Comparison of ENCODE assay signal across 25 cellular contexts in the genomic region with DNA sequence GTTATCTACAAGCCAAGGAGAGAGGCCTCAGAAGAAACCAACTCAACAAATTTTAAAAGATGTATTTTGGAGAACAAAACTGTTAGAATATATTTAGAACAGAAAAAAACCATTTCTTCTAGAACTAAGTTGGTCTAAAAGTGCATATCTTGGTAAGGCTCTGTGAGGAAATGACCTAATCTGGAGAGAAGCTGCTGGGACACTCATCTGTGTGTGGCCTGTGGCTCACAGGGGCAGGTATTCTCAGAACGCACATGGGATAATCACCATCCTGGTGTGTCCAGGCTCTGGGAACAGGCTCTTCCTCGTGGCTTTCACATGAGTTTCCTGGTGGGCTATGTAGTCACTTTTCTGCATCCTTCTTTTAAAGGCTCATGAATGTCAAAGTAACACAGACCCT. TPM values are rescaled to one million over a fixed set of nuclear protein-coding genes. Genes with fewer than 3 reads are reported as not detected.
DNase-seq lines count a peak whose midpoint lies in the region; ATAC-seq and TF ChIP-seq lines count a peak whose summit lies in the region.
"Had no signal": no experiment of that assay in that cellular context is flagged by ENCODE, and none has a peak within 500 bp of the region (broad histone marks: within the 10 kb centered on the region; RNA-seq: fewer than 3 reads in every experiment).

No MANE protein-coding gene starts in this region.

- H3K36me3 Mint-ChIP-seq in activated naive CD4-positive, alpha-beta T cell treated with anti-CD3 and anti-CD28 coated beads, Interleukin-2, amount 50 U/mL, for 24 hours, result no peaks in the 10 kb centered on the region
- H3K36me3 Mint-ChIP-seq in activated naive CD8-positive, alpha-beta T cell treated with anti-CD3 and anti-CD28 coated beads, Interleukin-2, amount 50 U/mL, for 24 hours (ENCODE audit: low read depth), result no peaks in the 10 kb centered on the region

- H3K9me3 ChIP-seq in MM.1S (replicated peaks; ENCODE audit: insufficient read depth, low read length) (no peaks in the 10 kb centered on the region), thymus (ENCODE audit: control insufficient read depth) (no peaks in the 10 kb centered on the region), MG63 (no peaks in the 10 kb centered on the region)
- H3K9me3 ChIP-seq: gastrocnemius medialis, SJSA1, suprapubic skin had no signal

- no peak for TF ChIP-seq CTCF in MM.1S (IDR thresholded peaks at IDR 0.05; ENCODE audit: low read length)

- H3K9ac ChIP-seq in MM.1S (ENCODE audit: low read length), result no peak overlapping the region

- peaks cover 64% of the 10 kb centered on the region for H3K4me1 Mint-ChIP-seq in activated naive CD4-positive, alpha-beta T cell treated with anti-CD3 and anti-CD28 coated beads, Interleukin-2, amount 50 U/mL, for 24 hours
- peaks cover 66% of the 10 kb centered on the region for H3K4me1 Mint-ChIP-seq in activated naive CD8-positive, alpha-beta T cell treated with anti-CD3 and anti-CD28 coated beads, Interleukin-2, amount 50 U/mL, for 24 hours

- H3K36me3 ChIP-seq in MM.1S (replicated peaks; ENCODE audit: insufficient read depth, low read length), result no peaks in the 10 kb centered on the region
- no peaks in the 10 kb centered on the region for H3K36me3 ChIP-seq in thymus (ENCODE audit: control insufficient read depth, insufficient read depth)
- H3K36me3 ChIP-seq in MG63, result no peaks in the 10 kb centered on the region
- H3K36me3 ChIP-seq: gastrocnemius medialis, SJSA1, suprapubic skin had no signal

- DNase-seq in activated naive CD4-positive, alpha-beta T cell (lab: John Stamatoyannopoulos, UW), result no peak
- DNase-seq in MM.1S (peak; percentile 56), MG63 (no peak)
- no peak for DNase-seq in activated naive CD8-positive, alpha-beta T cell treated with anti-CD3 and anti-CD28 coated beads, Interleukin-2, amount 50 U/mL, for 24 hours
- DNase-seq: activated CD4-positive, CD25-positive, alpha-beta regulatory T cell treated with anti-CD3 and anti-CD28 coated beads, Interleukin-2, amount 50 U/mL, for 72 hours; activated effector memory CD4-positive, alpha-beta T cell treated with Interleukin-2 at 50 U/mL for 16 hours; Calu3; gastrocnemius medialis; GF-D8; NCI-H1048; NCI-H2081 treated with DMSO at 0.1 percent for 48 hours; NCI-H510A treated with DMSO at 0.1 percent for 48 hours; stimulated activated CD4-positive, alpha-beta T cell treated with anti-CD3 and anti-CD28 coated beads, Interleukin-2, amount 100 ng/mL, for 48 hours; T1000 had no signal

- H3K4me3 ChIP-seq in MM.1S (ENCODE audit: low read length) (no peak overlapping the region), thymus (ENCODE audit: low read length) (no peak overlapping the region), MG63 (no peak overlapping the region)
- H3K4me3 ChIP-seq: gastrocnemius medialis, K562, SJSA1, suprapubic skin had no signal

- H3K27ac Mint-ChIP-seq in activated naive CD4-positive, alpha-beta T cell treated with anti-CD3 and anti-CD28 coated beads, Interleukin-2, amount 50 U/mL, for 24 hours, result peak overlapping the region; percentile 59
- H3K27ac Mint-ChIP-seq in activated naive CD8-positive, alpha-beta T cell treated with anti-CD3 and anti-CD28 coated beads, Interleukin-2, amount 50 U/mL, for 24 hours, result peak overlapping the region; percentile 54
- H3K27ac Mint-ChIP-seq: dendritic cell treated with granulocyte-macrophage colony-stimulating factor and Interleukin-4, amounts not matched to agents 40 ng/mL and 50 ng/mL, for 4 days had no signal

- no peaks in the 10 kb centered on the region for H3K79me2 ChIP-seq in MM.1S (ENCODE audit: low read length)

- H3K4me2 ChIP-seq in MM.1S (ENCODE audit: low read depth, low read length), result peak overlapping the region; percentile 5; the same call in 1 of the 2 replicates

- H3K9me3 Mint-ChIP-seq in activated naive CD4-positive, alpha-beta T cell treated with anti-CD3 and anti-CD28 coated beads, Interleukin-2, amount 50 U/mL, for 24 hours, result no peaks in the 10 kb centered on the region
- H3K9me3 Mint-ChIP-seq in activated naive CD8-positive, alpha-beta T cell treated with anti-CD3 and anti-CD28 coated beads, Interleukin-2, amount 50 U/mL, for 24 hours, result no peaks in the 10 kb centered on the region
- H3K9me3 Mint-ChIP-seq: dendritic cell treated with granulocyte-macrophage colony-stimulating factor and Interleukin-4, amounts not matched to agents 40 ng/mL and 50 ng/mL, for 4 days had no signal

- peak overlapping the region; percentile 91 for H3K4me3 Mint-ChIP-seq in activated naive CD4-positive, alpha-beta T cell treated with anti-CD3 and anti-CD28 coated beads, Interleukin-2, amount 50 U/mL, for 24 hours
- H3K4me3 Mint-ChIP-seq in activated naive CD8-positive, alpha-beta T cell treated with anti-CD3 and anti-CD28 coated beads, Interleukin-2, amount 50 U/mL, for 24 hours, result peak overlapping the region; percentile 82
- H3K4me3 Mint-ChIP-seq: dendritic cell treated with granulocyte-macrophage colony-stimulating factor and Interleukin-4, amounts not matched to agents 40 ng/mL and 50 ng/mL, for 4 days had no signal

- peak overlapping the region; percentile 54; the same call in 1 of the 2 replicates for H3K27ac ChIP-seq in MM.1S (ENCODE audit: low read length)
- H3K27ac ChIP-seq in thymus (ENCODE audit: low read depth), result peak overlapping the region; percentile 31
- H3K27ac ChIP-seq: gastrocnemius medialis, SJSA1, suprapubic skin had no signal

- 31% methylated on average over 2 of the region's 2 CpGs for WGBS in thymus

- H3K4me1 ChIP-seq in MM.1S (ENCODE audit: low read length), result peaks cover 78% of the 10 kb centered on the region
- peaks cover 6% of the 10 kb centered on the region for H3K4me1 ChIP-seq in thymus (ENCODE audit: control insufficient read depth, insufficient read depth, low read length)
- H3K4me1 ChIP-seq: suprapubic skin had no signal

- no peaks in the 10 kb centered on the region for H3K27me3 Mint-ChIP-seq in activated naive CD4-positive, alpha-beta T cell treated with anti-CD3 and anti-CD28 coated beads, Interleukin-2, amount 50 U/mL, for 24 hours
- H3K27me3 Mint-ChIP-seq in activated naive CD8-positive, alpha-beta T cell treated with anti-CD3 and anti-CD28 coated beads, Interleukin-2, amount 50 U/mL, for 24 hours, result no peaks in the 10 kb centered on the region

- H3K9me2 ChIP-seq in MM.1S (replicated peaks; ENCODE audit: insufficient read depth, low read length), result no peaks in the 10 kb centered on the region

- H3K27me3 ChIP-seq in MM.1S (replicated peaks; ENCODE audit: insufficient read depth, low read length) (no peaks in the 10 kb centered on the region), thymus (ENCODE audit: control insufficient read depth, insufficient read depth) (no peaks in the 10 kb centered on the region), MG63 (no peaks in the 10 kb centered on the region; the same call in 1 of the 2 replicates)
- H3K27me3 ChIP-seq: gastrocnemius medialis, SJSA1, suprapubic skin had no signal

- H3F3A ChIP-seq in MM.1S (ENCODE audit: insufficient read depth, low read length), result peaks cover 32% of the 10 kb centered on the region

- peak overlapping the region; percentile 11; the same call in 1 of the 2 replicates for H2AFZ ChIP-seq in MM.1S (ENCODE audit: low read length)

- ATAC-seq in activated naive CD8-positive, alpha-beta T cell treated with anti-CD3 and anti-CD28 coated beads, Interleukin-2, amount 50 U/mL, for 24 hours, result no peak
- ATAC-seq in HG02870 (IDR thresholded peaks at IDR 0.05; ENCODE audit: unreplicated experiment) (no peak), HG02885 (IDR thresholded peaks at IDR 0.05; ENCODE audit: poor library complexity, unreplicated experiment) (no peak)
- ATAC-seq: gastrocnemius medialis had no signal

- no peaks in the 10 kb centered on the region for H4K20me1 ChIP-seq in MM.1S (ENCODE audit: insufficient read depth, low read length)

RNA-seq across cellular contexts. Expression of gene PRSS1, which starts 38.1 kb away (rescaled TPM):
- 4.5 TPM for polyA plus RNA-seq in thymus
- not detected in 2 replicates for total RNA-seq in MG63 (2014; rRNA removed; shearing (Covaris generic); ENCODE audit: low replicate concordance)
- total RNA-seq: epithelial cell of proximal tubule, gastrocnemius medialis, liver, omental fat pad, SJSA1, suprapubic skin had no signal
- polyA plus RNA-seq: liver had no signal

RNA-seq across cellular contexts. Expression of gene PRSS2, which starts 59.6 kb away (rescaled TPM):
- 23.1 TPM for polyA plus RNA-seq in thymus
- not detected in 2 replicates for total RNA-seq in MG63 (2014; rRNA removed; shearing (Covaris generic); ENCODE audit: low replicate concordance)
- total RNA-seq: epithelial cell of proximal tubule, gastrocnemius medialis, liver, SJSA1, suprapubic skin had no signal
